Comparison of ENCODE assay signal across 8 cellular contexts in genomic region chr2:219249203-219249980, GRCh38. TPM values are rescaled to one million over a fixed set of nuclear protein-coding genes. Genes with fewer than 3 reads are reported as not detected.
DNase-seq lines count a peak whose midpoint lies in the region; ATAC-seq lines count a peak whose summit lies in the region.

No MANE protein-coding gene starts in this region.

- H3K4me3 Mint-ChIP-seq in natural killer cell treated with Interleukin-12 subunit alpha and Interleukin-12 subunit beta and Interleukin-15 and Interleukin-18, amount 100 ng/mL, for 72 hours, result peak overlapping the region; percentile 90

- no peaks in the 10 kb centered on the region for H3K9me3 Mint-ChIP-seq in natural killer cell treated with Interleukin-12 subunit alpha and Interleukin-12 subunit beta and Interleukin-15 and Interleukin-18, amount 100 ng/mL, for 72 hours

- peaks cover 77 to 81% of the 10 kb centered on the region in 2 donors for H3K4me1 Mint-ChIP-seq in natural killer cell treated with Interleukin-12 subunit alpha and Interleukin-12 subunit beta and Interleukin-15 and Interleukin-18, amount 100 ng/mL, for 72 hours (ENCODE audit: low read depth in 2 of 2)

- H3K27me3 ChIP-seq in ACC112 (ENCODE audit: insufficient read depth, low read length), result no peaks in the 10 kb centered on the region

- no peak overlapping the region for H2AFZ ChIP-seq in ACC112 (ENCODE audit: low read length, unreplicated experiment)

- H3K79me2 ChIP-seq in ACC112 (ENCODE audit: control insufficient read depth, insufficient read depth, low read length, unreplicated experiment), result peaks cover 48% of the 10 kb centered on the region

- peak overlapping the region; percentile 30 for H3K4me3 ChIP-seq in ACC112 (ENCODE audit: low read depth, low read length)

- H3K27ac ChIP-seq in ACC112 (ENCODE audit: low read depth, low read length), result peak overlapping the region; percentile 88

- H3K27me3 Mint-ChIP-seq in natural killer cell treated with Interleukin-12 subunit alpha and Interleukin-12 subunit beta and Interleukin-15 and Interleukin-18, amount 100 ng/mL, for 72 hours, result no peaks in the 10 kb centered on the region

- H3K27ac Mint-ChIP-seq in natural killer cell treated with Interleukin-12 subunit alpha and Interleukin-12 subunit beta and Interleukin-15 and Interleukin-18, amount 100 ng/mL, for 72 hours, result peak overlapping the region; percentile 92 to 94

- peaks cover 9% of the 10 kb centered on the region for H3K36me3 Mint-ChIP-seq in natural killer cell treated with Interleukin-12 subunit alpha and Interleukin-12 subunit beta and Interleukin-15 and Interleukin-18, amount 100 ng/mL, for 72 hours

- ATAC-seq in GM18502 (IDR thresholded peaks at IDR 0.05; ENCODE audit: poor library complexity, unreplicated experiment) (peak; percentile 27), HG03095 (IDR thresholded peaks at IDR 0.05; ENCODE audit: unreplicated experiment) (peak; percentile 25), HG03439 (IDR thresholded peaks at IDR 0.05; ENCODE audit: unreplicated experiment) (no peak)
- ATAC-seq in natural killer cell treated with Interleukin-12 subunit alpha and Interleukin-12 subunit beta and Interleukin-15 and Interleukin-18, amount 100 ng/mL, for 72 hours, result no peak

- DNase-seq in NCI-H510A (lab: John Stamatoyannopoulos, UW) (peak; percentile 65), fibroblast of peridontal ligament (ENCODE audit: extremely low read depth) (peak; percentile 81)
- peak; percentile 39 to 51 for DNase-seq in activated T-cell treated with anti-CD3 and anti-CD28 coated beads, Interleukin-2, amount 50 U/mL, for 48 hours
- DNase-seq in natural killer cell treated with Interleukin-12 subunit alpha and Interleukin-12 subunit beta and Interleukin-15 and Interleukin-18, amount 100 ng/mL, for 72 hours (ENCODE audit: low spot score), result no peak

- peaks cover 8% of the 10 kb centered on the region; the same call in 1 of the 2 replicates for H3K36me3 ChIP-seq in ACC112 (ENCODE audit: insufficient read depth, low read length)

- peaks cover 55% of the 10 kb centered on the region for H3K4me1 ChIP-seq in ACC112 (ENCODE audit: control insufficient read depth, insufficient read depth, low read length, unreplicated experiment)

RNA-seq across cellular contexts. Expression of gene TUBA4B, which starts 3.7 kb away (rescaled TPM):
- total RNA-seq in natural killer cell treated with Interleukin-12 subunit alpha and Interleukin-12 subunit beta and Interleukin-15 and Interleukin-18, amount 100 ng/mL, for 72 hours, result not detected

RNA-seq across cellular contexts. Expression of gene STK16, which starts 4.1 kb away (rescaled TPM):
- 10 to 100 TPM; 26.8 to 27.8 TPM for total RNA-seq in natural killer cell treated with Interleukin-12 subunit alpha and Interleukin-12 subunit beta and Interleukin-15 and Interleukin-18, amount 100 ng/mL, for 72 hours

RNA-seq across cellular contexts. Expression of gene GLB1L, which starts 4.1 kb away (rescaled TPM):
- 1 to 10 TPM; 3.5 to 3.6 TPM for total RNA-seq in natural killer cell treated with Interleukin-12 subunit alpha and Interleukin-12 subunit beta and Interleukin-15 and Interleukin-18, amount 100 ng/mL, for 72 hours

RNA-seq across cellular contexts. Expression of gene TUBA4A, which starts 4.3 kb away (rescaled TPM):
- total RNA-seq in natural killer cell treated with Interleukin-12 subunit alpha and Interleukin-12 subunit beta and Interleukin-15 and Interleukin-18, amount 100 ng/mL, for 72 hours, result 100 to 1,000 TPM; 159 to 161 TPM

RNA-seq across cellular contexts. Expression of gene ANKZF1, which starts 19.8 kb away (rescaled TPM):
- 10 to 100 TPM; 82.5 to 87.6 TPM for total RNA-seq in natural killer cell treated with Interleukin-12 subunit alpha and Interleukin-12 subunit beta and Interleukin-15 and Interleukin-18, amount 100 ng/mL, for 72 hours

Comparison
In these comparisons a context has a peak if more than half of its experiments do, and no peak if none do; other contexts are left out.
1. ATAC-seq: peak in GM18502 (single experiment) and HG03095 (single experiment); none in natural killer cell treated with Interleukin-12 subunit alpha and Interleukin-12 subunit beta and Interleukin-15 and Interleukin-18, amount 100 ng/mL, for 72 hours (0 of 2) and HG03439 (single experiment).